20 cellular contexts compared by ENCODE assay signal in the genomic region with DNA sequence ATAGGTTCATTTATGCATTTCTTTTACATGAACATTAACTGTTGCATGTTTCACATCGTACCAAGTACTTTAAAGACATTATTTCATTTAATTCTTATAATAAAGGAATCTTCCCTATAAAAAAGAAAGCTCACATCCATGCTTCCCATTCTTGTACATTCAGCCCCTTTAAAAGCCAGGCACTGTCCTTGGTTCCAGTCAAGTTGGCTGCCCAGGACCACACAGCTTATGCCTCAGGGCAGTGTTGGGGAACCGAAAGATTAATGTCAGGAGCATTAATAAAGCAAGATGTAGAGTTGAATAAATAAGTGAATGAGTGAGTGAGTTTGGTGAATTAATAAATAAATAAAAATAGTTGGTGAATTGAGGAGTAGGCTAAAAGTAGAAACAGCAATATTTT.
"Had no signal": no experiment of that assay in that cellular context is flagged by ENCODE, and none has a peak within 500 bp of the region (broad histone marks: within the 10 kb centered on the region; RNA-seq: fewer than 3 reads in every experiment).

No MANE protein-coding gene starts in this region.

- H3K9me3 ChIP-seq: gastroesophageal sphincter, left lung, mucosa of descending colon had no signal

- H3K4me3 ChIP-seq: coronary artery, dorsolateral prefrontal cortex, esophagus muscularis mucosa, gastroesophageal sphincter, heart right ventricle, left lung, lower lobe of right lung, mucosa of descending colon had no signal

- ATAC-seq: foreskin keratinocyte, gastroesophageal sphincter, heart right ventricle, left cardiac atrium, left ventricle myocardium superior, lower lobe of right lung, mucosa of descending colon had no signal

- H3K27me3 ChIP-seq: esophagus muscularis mucosa, foreskin keratinocyte, gastroesophageal sphincter, left lung had no signal

- H3K27ac ChIP-seq: coronary artery, dorsolateral prefrontal cortex, esophagus muscularis mucosa, foreskin keratinocyte, gastroesophageal sphincter, heart right ventricle, left lung, lower lobe of right lung had no signal

- DNase-seq: dermis blood vessel endothelial cell; dorsolateral prefrontal cortex; effector CD4-positive, alpha-beta T cell; effector memory CD4-positive, alpha-beta T cell; foreskin keratinocyte; glutamatergic neuron; head of caudate nucleus; heart right ventricle; immature natural killer cell; islet precursor cell; left cardiac atrium; left lung; left ventricle myocardium superior; lower lobe of right lung; mesenchymal stem cell; mucosa of descending colon; naive B cell had no signal

- H3K36me3 ChIP-seq: esophagus muscularis mucosa, gastroesophageal sphincter, heart right ventricle, left lung, lower lobe of right lung had no signal

- H3K4me1 ChIP-seq: esophagus muscularis mucosa, gastroesophageal sphincter, heart right ventricle, left lung, lower lobe of right lung had no signal
